19 cellular contexts compared by ENCODE assay signal in genomic region chr17:54694287-54694887, GRCh38.
A peak's percentile ranks its signal among the peaks of the same experiment; 100 is the strongest.
DNase-seq lines count a peak whose midpoint lies in the region; ATAC-seq and TF ChIP-seq lines count a peak whose summit lies in the region.
"Had no signal": no experiment of that assay in that cellular context is flagged by ENCODE, and none has a peak within 500 bp of the region (broad histone marks: within the 10 kb centered on the region; RNA-seq: fewer than 3 reads in every experiment).

No MANE protein-coding gene starts in this region.

- intact Hi-C loops in right lobe of liver (cut with DNase I) = no loop called here

- TF ChIP-seq RAD21 in SK-N-SH (IDR thresholded peaks at IDR 0.05; ENCODE audit: low read length) = no peak

- DNase-seq in SK-N-SH = peak; percentile 11
- DNase-seq in NCI-H446 treated with DMSO at 0.1 percent for 48 hours (lab: John Stamatoyannopoulos, UW) = peak; percentile 28
- peak; percentile 21 for DNase-seq in RKO (ENCODE audit: low spot score)
- DNase-seq in right lobe of liver = peak in 1 of 3 donors; percentile 64
- DNase-seq in upper lobe of left lung = no peak
- no peak for DNase-seq in LoVo (ENCODE audit: low spot score)
- DNase-seq: CD4-positive, alpha-beta memory T cell; DMS53; GDM1; MM.1S; NCI-H1048; NCI-H1436 treated with DMSO at 0.1 percent for 48 hours; NCI-H2081; NCI-H748 treated with DMSO at 0.1 percent for 48 hours had no signal

- WGBS in SK-N-SH (ENCODE audit: low lambda C conversion rate) = 23% methylated on average over 2 of the region's 2 CpGs
- 23% methylated on average over 2 of the region's 2 CpGs for WGBS in right lobe of liver (ENCODE audit: insufficient coverage, low coverage, low lambda C conversion rate, missing lambda C conversion rate)
- 92 to 98% methylated on average over 2 of the region's 2 CpGs for WGBS in upper lobe of left lung, 2 donors

- H3K4me1 ChIP-seq in SK-N-SH (ENCODE audit: control insufficient read depth in 1 of 2, insufficient read depth in 2 of 2, low read depth in 1 of 2, low read length in 1 of 2) = no peaks in the 10 kb centered on the region
- H3K4me1 ChIP-seq in right lobe of liver = peaks cover 0 to 11% (median 0%) of the 10 kb centered on the region in 4 donors
- no peaks in the 10 kb centered on the region for H3K4me1 ChIP-seq in upper lobe of left lung
- H3K4me1 ChIP-seq: BLaER1 treated with 17β-estradiol and CSF1 and Interleukin-3, amounts not matched to agents 10 nM and 100 nM had no signal

- H3K9me2 ChIP-seq in SK-N-SH = no peaks in the 10 kb centered on the region

- H3K4me3 ChIP-seq in SK-N-SH (ENCODE audit: low read depth in 2 of 2, low read length in 1 of 2) (no peak overlapping the region), right lobe of liver (no peak overlapping the region), upper lobe of left lung (no peak overlapping the region)
- H3K4me3 ChIP-seq: BLaER1 treated with 17β-estradiol and CSF1 and Interleukin-3, amounts not matched to agents 10 nM and 100 nM; SK-N-MC had no signal

- no peaks in the 10 kb centered on the region for H3K36me3 ChIP-seq in SK-N-SH (replicated peaks in 1 of 2; ENCODE audit: control insufficient read depth in 1 of 2, insufficient read depth in 2 of 2, low read length in 1 of 2)
- no peaks in the 10 kb centered on the region for H3K36me3 ChIP-seq in right lobe of liver
- no peaks in the 10 kb centered on the region for H3K36me3 ChIP-seq in upper lobe of left lung
- H3K36me3 ChIP-seq: BLaER1 treated with 17β-estradiol and CSF1 and Interleukin-3, amounts not matched to agents 10 nM and 100 nM had no signal

- no peak overlapping the region for H3K27ac ChIP-seq in SK-N-SH (ENCODE audit: low read depth in 2 of 2, low read length in 1 of 2)
- H3K27ac ChIP-seq in right lobe of liver = no peak overlapping the region
- no peak overlapping the region for H3K27ac ChIP-seq in upper lobe of left lung
- H3K27ac ChIP-seq: BLaER1 treated with 17β-estradiol and CSF1 and Interleukin-3, amounts not matched to agents 10 nM and 100 nM; SK-N-MC had no signal

- H3K9me3 ChIP-seq in SK-N-SH (no peaks in the 10 kb centered on the region; the same call in none of the 2 replicates), right lobe of liver (no peaks in the 10 kb centered on the region), upper lobe of left lung (no peaks in the 10 kb centered on the region)
- H3K9me3 ChIP-seq: BLaER1 treated with 17β-estradiol and CSF1 and Interleukin-3, amounts not matched to agents 10 nM and 100 nM had no signal

- CTCF ChIA-PET in SK-N-SH (lab: Yijun Ruan, JAX) = interaction anchor here (0.6 to 0.8 kb wide), 3 partner anchors 13 to 623 kb away, joined by 3 to 4 read pairs (median 3); no protein-coding TSS in a partner anchor

- ATAC-seq in SK-N-SH treated with all-trans-retinoic acid at 6 μM for 48 hours (no peak), right lobe of liver (peak in 3 of 4 donors; percentile 60 to 82 (median 76)), upper lobe of left lung (ENCODE audit: low FRiP score in 2 of 2) (no peak), HG03565 (IDR thresholded peaks at IDR 0.05; ENCODE audit: unreplicated experiment) (no peak)
- ATAC-seq: HCT116 had no signal

- TF ChIP-seq EP300 in SK-N-SH (IDR thresholded peaks at IDR 0.05; ENCODE audit: borderline replicate concordance in 1 of 2, low read depth in 1 of 2, low read length in 1 of 2) = no peak
- no peak for TF ChIP-seq EP300 in upper lobe of left lung (IDR thresholded peaks at IDR 0.05)

- TF ChIP-seq CTCF in SK-N-SH (IDR thresholded peaks at IDR 0.05) = no peak
- peak in 1 of 4 donors; percentile 30 for TF ChIP-seq CTCF in right lobe of liver (IDR thresholded peaks at IDR 0.05)
- TF ChIP-seq CTCF in upper lobe of left lung (IDR thresholded peaks at IDR 0.05) = no peak

- TF ChIP-seq POLR2A in right lobe of liver (IDR thresholded peaks at IDR 0.05) (no peak), upper lobe of left lung (IDR thresholded peaks at IDR 0.05) (no peak)

- no peaks in the 10 kb centered on the region for H3K79me2 ChIP-seq in SK-N-SH (ENCODE audit: insufficient read depth)

- POLR2A ChIA-PET in SK-N-SH (lab: Yijun Ruan, JAX) = no interaction called here

- no peak overlapping the region for H3K9ac ChIP-seq in SK-N-SH
- H3K9ac ChIP-seq: BLaER1 treated with 17β-estradiol and CSF1 and Interleukin-3, amounts not matched to agents 10 nM and 100 nM had no signal

- H3K4me2 ChIP-seq in SK-N-SH = no peak overlapping the region
- H3K4me2 ChIP-seq: BLaER1 treated with 17β-estradiol and CSF1 and Interleukin-3, amounts not matched to agents 10 nM and 100 nM had no signal

- H4K20me1 ChIP-seq in SK-N-SH (ENCODE audit: insufficient read depth) = no peaks in the 10 kb centered on the region
- H4K20me1 ChIP-seq: BLaER1 treated with 17β-estradiol and CSF1 and Interleukin-3, amounts not matched to agents 10 nM and 100 nM had no signal

- no peak overlapping the region for H2AFZ ChIP-seq in SK-N-SH (ENCODE audit: low read depth)

- H3K27me3 ChIP-seq in SK-N-SH (ENCODE audit: insufficient read depth) = no peaks in the 10 kb centered on the region
- H3K27me3 ChIP-seq in right lobe of liver = no peaks in the 10 kb centered on the region
- H3K27me3 ChIP-seq in upper lobe of left lung = no peaks in the 10 kb centered on the region
- H3K27me3 ChIP-seq: BLaER1 treated with 17β-estradiol and CSF1 and Interleukin-3, amounts not matched to agents 10 nM and 100 nM had no signal

- H3F3A ChIP-seq in SK-N-SH (replicated peaks; ENCODE audit: insufficient read depth) = no peaks in the 10 kb centered on the region

TF ChIP-seq in SK-N-SH, 30 proteins besides CTCF, POLR2A, EP300 and RAD21 (continues in another document):
- TF ChIP-seq CHD2 (IDR thresholded peaks at IDR 0.05; ENCODE audit: low read length, partially characterized antibody) = no peak
- no peak for TF ChIP-seq GABPA (IDR thresholded peaks at IDR 0.05; ENCODE audit: low read depth)
- TF ChIP-seq, protein P1, sequence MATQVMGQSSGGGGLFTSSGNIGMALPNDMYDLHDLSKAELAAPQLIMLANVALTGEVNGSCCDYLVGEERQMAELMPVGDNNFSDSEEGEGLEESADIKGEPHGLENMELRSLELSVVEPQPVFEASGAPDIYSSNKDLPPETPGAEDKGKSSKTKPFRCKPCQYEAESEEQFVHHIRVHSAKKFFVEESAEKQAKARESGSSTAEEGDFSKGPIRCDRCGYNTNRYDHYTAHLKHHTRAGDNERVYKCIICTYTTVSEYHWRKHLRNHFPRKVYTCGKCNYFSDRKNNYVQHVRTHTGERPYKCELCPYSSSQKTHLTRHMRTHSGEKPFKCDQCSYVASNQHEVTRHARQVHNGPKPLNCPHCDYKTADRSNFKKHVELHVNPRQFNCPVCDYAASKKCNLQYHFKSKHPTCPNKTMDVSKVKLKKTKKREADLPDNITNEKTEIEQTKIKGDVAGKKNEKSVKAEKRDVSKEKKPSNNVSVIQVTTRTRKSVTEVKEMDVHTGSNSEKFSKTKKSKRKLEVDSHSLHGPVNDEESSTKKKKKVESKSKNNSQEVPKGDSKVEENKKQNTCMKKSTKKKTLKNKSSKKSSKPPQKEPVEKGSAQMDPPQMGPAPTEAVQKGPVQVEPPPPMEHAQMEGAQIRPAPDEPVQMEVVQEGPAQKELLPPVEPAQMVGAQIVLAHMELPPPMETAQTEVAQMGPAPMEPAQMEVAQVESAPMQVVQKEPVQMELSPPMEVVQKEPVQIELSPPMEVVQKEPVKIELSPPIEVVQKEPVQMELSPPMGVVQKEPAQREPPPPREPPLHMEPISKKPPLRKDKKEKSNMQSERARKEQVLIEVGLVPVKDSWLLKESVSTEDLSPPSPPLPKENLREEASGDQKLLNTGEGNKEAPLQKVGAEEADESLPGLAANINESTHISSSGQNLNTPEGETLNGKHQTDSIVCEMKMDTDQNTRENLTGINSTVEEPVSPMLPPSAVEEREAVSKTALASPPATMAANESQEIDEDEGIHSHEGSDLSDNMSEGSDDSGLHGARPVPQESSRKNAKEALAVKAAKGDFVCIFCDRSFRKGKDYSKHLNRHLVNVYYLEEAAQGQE (IDR thresholded peaks at IDR 0.05; ENCODE audit: low read depth, low read length) = no peak
- no peak for TF ChIP-seq SIN3A (IDR thresholded peaks at IDR 0.05; ENCODE audit: borderline replicate concordance, low read depth, low read length)
- no peak for TF ChIP-seq FOXM1 (IDR thresholded peaks at IDR 0.05; ENCODE audit: low read depth)
- TF ChIP-seq EZH2phosphoT487 (IDR thresholded peaks at IDR 0.05; ENCODE audit: borderline replicate concordance, low read depth) = no peak

TF ChIP-seq in SK-N-SH treated with all-trans-retinoic acid at 6 μM for 48 hours, 23 proteins besides CTCF, POLR2A, EP300 and RAD21:
- TF ChIP-seq ARNTL (CRISPR knock-in tag; IDR thresholded peaks at IDR 0.05; ENCODE audit: borderline replicate concordance, low read depth) = no peak

Comparison
In these comparisons a context has a peak if more than half of its experiments do, and no peak if none do; other contexts are left out.
1. DNase-seq: peak in SK-N-SH (single experiment), NCI-H446 treated with DMSO at 0.1 percent for 48 hours (single experiment) and RKO (single experiment); none in upper lobe of left lung (0 of 2) and LoVo (single experiment).
2. ATAC-seq: peak in right lobe of liver (3 of 4); none in SK-N-SH treated with all-trans-retinoic acid at 6 μM for 48 hours (single experiment), upper lobe of left lung (0 of 2) and HG03565 (single experiment).